7 cellular contexts compared by ENCODE assay signal in the genomic region with DNA sequence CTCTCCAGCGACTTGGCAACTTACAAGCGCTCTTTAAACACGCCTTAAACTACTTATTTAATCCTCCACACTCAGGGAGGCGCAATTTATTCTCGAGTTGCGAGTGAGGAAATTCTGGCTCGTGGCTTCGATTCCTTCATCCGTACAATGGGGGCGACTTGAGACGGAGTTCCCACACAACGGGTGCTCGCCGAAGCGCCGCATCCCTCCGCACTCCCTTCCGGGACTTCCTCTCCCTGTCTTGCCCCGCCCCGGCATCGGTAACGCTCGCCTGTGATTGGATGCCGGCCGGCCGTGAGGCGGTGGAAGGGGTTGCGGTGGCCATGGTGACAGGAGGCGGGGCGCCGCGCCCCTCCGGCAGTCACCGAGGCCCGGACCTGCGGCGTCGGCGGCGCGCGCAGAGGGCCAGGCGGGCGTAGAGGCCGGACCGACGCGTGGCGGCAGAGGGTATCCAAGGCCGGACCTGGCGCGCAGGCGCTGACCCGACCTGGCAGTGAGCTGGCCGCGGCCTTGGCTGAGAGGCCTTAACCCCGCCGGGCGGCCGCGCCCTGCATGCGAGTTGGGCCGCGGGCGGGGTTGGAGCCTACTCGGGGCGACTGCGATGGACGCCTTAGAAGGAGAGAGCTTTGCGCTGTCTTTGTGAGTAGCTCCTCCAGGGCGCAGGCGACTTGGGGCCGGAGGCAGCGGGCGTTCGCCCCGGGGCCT. TPM values are rescaled to one million over a fixed set of nuclear protein-coding genes. Genes with fewer than 3 reads are reported as not detected.
DNase-seq lines count a peak whose midpoint lies in the region; ATAC-seq and TF ChIP-seq lines count a peak whose summit lies in the region.

TSS of gene ARL2BP (plus strand) at position 493 of the 705 bp plus-strand sequence. CDS start at position 602, 109 bp downstream.

- H4K20me1 ChIP-seq in hepatocyte (ENCODE audit: insufficient read depth, poor library complexity, severe bottlenecking) = no peaks in the 10 kb centered on the region

- peak within 1 kb of the TSS; percentile 96 for H3K27ac ChIP-seq in hepatocyte

- DNase-seq in NCI-H2029 treated with DMSO at 0.1 percent for 48 hours (lab: John Stamatoyannopoulos, UW) (peak; percentile 37), T-helper 9 cell (peak; percentile 96), astrocyte of the hippocampus (ENCODE audit: low read depth, low spot score) (peak; percentile 99), hepatocyte (ENCODE audit: low spot score) (peak; percentile 98), retina (peak; percentile 97)

- TF ChIP-seq CTCF in hepatocyte (IDR thresholded peaks at IDR 0.05; ENCODE audit: poor library complexity) = peak; percentile 18

- H3K4me1 ChIP-seq in hepatocyte (ENCODE audit: insufficient read depth) = peaks cover 6% of the 10 kb centered on the region

- H3K4me3 ChIP-seq in hepatocyte = peak within 1 kb of the TSS; percentile 88

- H3K79me2 ChIP-seq in hepatocyte = peaks cover 27% of the 10 kb centered on the region

- 1% methylated on average over 76 of the region's 77 CpGs for WGBS in hepatocyte (ENCODE audit: low lambda C conversion rate, missing lambda C conversion rate)

- TF ChIP-seq POLR2A in GM18505 (IDR thresholded peaks at IDR 0.05; ENCODE audit: borderline replicate concordance, extremely low read depth, insufficient read depth, insufficient read length) = peak; percentile 90

- peak within 1 kb of the TSS; percentile 89 for H3K4me2 ChIP-seq in hepatocyte

- H2AFZ ChIP-seq in hepatocyte = peak within 1 kb of the TSS; percentile 76

- no peaks in the 10 kb centered on the region for H3K36me3 ChIP-seq in hepatocyte (replicated peaks; ENCODE audit: insufficient read depth, low read depth)

- H3K27me3 ChIP-seq in hepatocyte = no peaks in the 10 kb centered on the region

- no peaks in the 10 kb centered on the region for H3K9me3 ChIP-seq in hepatocyte (ENCODE audit: low read depth)

- ATAC-seq in GM18505 (IDR thresholded peaks at IDR 0.05; ENCODE audit: unreplicated experiment) = peak; percentile 94
- ATAC-seq in HG02973 (IDR thresholded peaks at IDR 0.05; ENCODE audit: unreplicated experiment) = peak; percentile 96

- H3K9me2 ChIP-seq in hepatocyte (replicated peaks; ENCODE audit: insufficient read depth) = no peaks in the 10 kb centered on the region

RNA-seq across cellular contexts. Expression of gene ARL2BP, which starts in this region (rescaled TPM):
- total RNA-seq in hepatocyte = 92.6 and 105 TPM in 2 replicates
- polyA plus RNA-seq in hepatocyte = 102 and 104 TPM in 2 replicates

Comparison
In these comparisons a context has a peak if more than half of its experiments do, and no peak if none do; other contexts are left out.
1. Peak in every context shown above with its lines: DNase-seq, ATAC-seq, H3K4me3 ChIP-seq and H3K27ac ChIP-seq.
2. DNase-seq: peak in every context shown above with its lines; median percentile 99 in astrocyte of the hippocampus; 98 in hepatocyte; 97 in retina; 96 in T-helper 9 cell; 37 in NCI-H2029 treated with DMSO at 0.1 percent for 48 hours.